In genomic region chr13:106569233-106570095, GRCh38 we compare ENCODE assay signal across 12 cellular contexts. TPM values are rescaled to one million over a fixed set of nuclear protein-coding genes. Genes with fewer than 3 reads are reported as not detected.
DNase-seq lines count a peak whose midpoint lies in the region; ATAC-seq and TF ChIP-seq lines count a peak whose summit lies in the region.
"Had no signal": no experiment of that assay in that cellular context is flagged by ENCODE, and none has a peak within 500 bp of the region (broad histone marks: within the 10 kb centered on the region; RNA-seq: fewer than 3 reads in every experiment).

No MANE protein-coding gene starts in this region.

- intact Hi-C loops in Caco-2 (cut with micrococcal nuclease; ENCODE audit: unreplicated experiment), result loop anchor here (1.0 to 5.0 kb wide), 6 partner anchors 51 to 553 kb away; no protein-coding TSS in a partner anchor

- peaks cover 31% of the 10 kb centered on the region for H3K4me1 ChIP-seq in Caco-2

- no peaks in the 10 kb centered on the region for H3K36me3 ChIP-seq in Caco-2 (ENCODE audit: control insufficient read depth, insufficient read depth, low read length)
- H3K36me3 ChIP-seq: pancreas, spleen had no signal

- H3K4me3 Mint-ChIP-seq in Caco-2 (ENCODE audit: unreplicated experiment) (peak overlapping the region; percentile 66), progenitor cell of endocrine pancreas (ENCODE audit: low read depth) (no peak overlapping the region)

- H3K4me3 ChIP-seq in Caco-2 (ENCODE audit: low read depth, low read length), result no peak overlapping the region
- H3K4me3 ChIP-seq: pancreas had no signal

- H3K9me3 Mint-ChIP-seq in Caco-2 (ENCODE audit: unreplicated experiment) (peaks cover 10% of the 10 kb centered on the region), progenitor cell of endocrine pancreas (ENCODE audit: low read depth) (no peaks in the 10 kb centered on the region)
- H3K9me3 Mint-ChIP-seq: CD8-positive, alpha-beta T cell had no signal

- H3K9me3 ChIP-seq in Caco-2, result no peaks in the 10 kb centered on the region
- H3K9me3 ChIP-seq: pancreas, spleen had no signal

- peak overlapping the region; percentile 9 for H3K27ac Mint-ChIP-seq in Caco-2 (ENCODE audit: unreplicated experiment)
- peak overlapping the region; percentile 11 for H3K27ac Mint-ChIP-seq in progenitor cell of endocrine pancreas

- BruUV-seq in Caco-2 (replicated peaks; lab: Mats Ljungman, UMichigan), result no TSS peak

- no peaks in the 10 kb centered on the region for H3K27me3 ChIP-seq in Caco-2 (replicated peaks; ENCODE audit: control insufficient read depth, insufficient read depth, low read length)
- H3K27me3 ChIP-seq: pancreas, spleen had no signal

- H3K27me3 Mint-ChIP-seq in Caco-2 (ENCODE audit: insufficient read depth, unreplicated experiment) (no peaks in the 10 kb centered on the region), progenitor cell of endocrine pancreas (no peaks in the 10 kb centered on the region)

- TF ChIP-seq CTCF in Caco-2 (IDR thresholded peaks at IDR 0.05; ENCODE audit: insufficient read depth in 1 of 2, low read depth in 1 of 2, low read length in 1 of 2, severe bottlenecking in 1 of 2, unreplicated experiment in 1 of 2), result no peak
- no peak for TF ChIP-seq CTCF in progenitor cell of endocrine pancreas (IDR thresholded peaks at IDR 0.05; ENCODE audit: unreplicated experiment)

- H3K36me3 Mint-ChIP-seq in Caco-2 (ENCODE audit: insufficient read depth, unreplicated experiment), result peaks cover 27% of the 10 kb centered on the region
- no peaks in the 10 kb centered on the region for H3K36me3 Mint-ChIP-seq in progenitor cell of endocrine pancreas (ENCODE audit: insufficient read depth)

- CTCF ChIA-PET in Caco-2 (lab: Charles Lee), result interaction anchor here (0.6 to 1.1 kb wide), 3 partner anchors 51 to 437 kb away, joined by 3 to 8 read pairs (median 3); no protein-coding TSS in a partner anchor

- POLR2A ChIA-PET in Caco-2 (lab: Charles Lee), result interaction anchor here (0.7 kb wide), 1 partner anchor 293 kb away, joined by 6 read pairs; no protein-coding TSS in a partner anchor

- DNase-seq in Caco-2 (no peak), M059J (ENCODE audit: low read depth) (peak; percentile 17), epithelial cell of prostate (ENCODE audit: low read depth, low spot score) (no peak), progenitor cell of endocrine pancreas (ENCODE audit: low spot score, unreplicated experiment) (no peak), NCI-H2171 (lab: John Stamatoyannopoulos, UW) (no peak), epidermal melanocyte (ENCODE audit: insufficient read length, low spot score) (no peak)
- DNase-seq: NCI-H187 treated with DMSO at 0.1 percent for 48 hours had no signal

- ATAC-seq in GM21447 (IDR thresholded peaks at IDR 0.05; ENCODE audit: unreplicated experiment) (no peak), HG03439 (IDR thresholded peaks at IDR 0.05; ENCODE audit: unreplicated experiment) (no peak)

- H3K27ac ChIP-seq in epithelial cell of prostate, result peak overlapping the region; percentile 89

- H3K4me1 Mint-ChIP-seq in Caco-2 (ENCODE audit: low read depth, unreplicated experiment), result peaks cover 12% of the 10 kb centered on the region
- peaks cover 28% of the 10 kb centered on the region for H3K4me1 Mint-ChIP-seq in progenitor cell of endocrine pancreas (ENCODE audit: low read depth)

RNA-seq across cellular contexts. Expression of gene ARGLU1, which starts 1.5 kb away (rescaled TPM):
- total RNA-seq in Caco-2 (2022) (127 and 137 TPM in 2 replicates), progenitor cell of endocrine pancreas (148 and 149 TPM in 2 replicates)
- 7.0 and 15.2 TPM in 2 replicates for total RNA-seq in M059J (2014; rRNA removed; shearing (Covaris generic))

RNA-seq across cellular contexts. Expression of gene EFNB2, which starts 34.0 kb away (rescaled TPM):
- total RNA-seq in Caco-2 (2022) (68.0 and 80.4 TPM in 2 replicates), progenitor cell of endocrine pancreas (44.2 and 50.8 TPM in 2 replicates)
- 16.9 and 32.2 TPM in 2 replicates for total RNA-seq in M059J (2014; rRNA removed; shearing (Covaris generic))
